9 cellular contexts compared by ENCODE assay signal in genomic region chr3:152026033-152026556, GRCh38.
DNase-seq lines count a peak whose midpoint lies in the region; TF ChIP-seq lines count a peak whose summit lies in the region.
"Had no signal": no experiment of that assay in that cellular context is flagged by ENCODE, and none has a peak within 500 bp of the region (broad histone marks: within the 10 kb centered on the region; RNA-seq: fewer than 3 reads in every experiment).

No MANE protein-coding gene starts in this region.

- intact Hi-C loops in CD14-positive monocyte (cut with micrococcal nuclease) = no loop called here

- no peak overlapping the region for H3K27ac ChIP-seq in VCaP
- H3K27ac ChIP-seq in caudate nucleus (ENCODE audit: low read depth, low read length) = no peak overlapping the region

- no peaks in the 10 kb centered on the region for H3K36me3 Mint-ChIP-seq in CD14-positive monocyte

- H3K4me1 Mint-ChIP-seq in CD14-positive monocyte = peaks cover 3% of the 10 kb centered on the region

- peak; percentile 57 for TF ChIP-seq CTCF in CD14-positive monocyte (IDR thresholded peaks at IDR 0.05)
- peak; percentile 44 for TF ChIP-seq CTCF in VCaP (conservative IDR thresholded peaks at IDR 0.05)

- DNase-seq in CD14-positive monocyte (ENCODE audit: low spot score) (no peak), LoVo (ENCODE audit: low spot score) (peak; percentile 62), kidney glomerular epithelial cell (lab: John Stamatoyannopoulos, UW) (peak; percentile 40), Ammon's horn (ENCODE audit: low spot score) (no peak), NCI-H2107 (lab: John Stamatoyannopoulos, UW) (no peak), amygdala (lab: John Stamatoyannopoulos, UW) (no peak), caudate nucleus (lab: John Stamatoyannopoulos, UW) (no peak)
- DNase-seq: T1000 had no signal

- H3K9me3 Mint-ChIP-seq in CD14-positive monocyte = peaks cover 0 to 2% (median 0%) of the 10 kb centered on the region in 7 donors

- peaks cover 0 to 1% (median 0%) of the 10 kb centered on the region in 3 donors for H3K27me3 Mint-ChIP-seq in CD14-positive monocyte (ENCODE audit: low read depth in 3 of 3)

- no peak overlapping the region for H3K4me3 Mint-ChIP-seq in CD14-positive monocyte

- H3K27ac Mint-ChIP-seq in CD14-positive monocyte = no peak overlapping the region

Comparison
In these comparisons a context has a peak if more than half of its experiments do, and no peak if none do; other contexts are left out.
1. DNase-seq: peak in LoVo (single experiment) and kidney glomerular epithelial cell (single experiment); none in CD14-positive monocyte (single experiment), Ammon's horn (single experiment), NCI-H2107 (single experiment), amygdala (0 of 56) and caudate nucleus (0 of 61).